Comparison of ENCODE assay signal across 1 cellular context in genomic region chr2:15939556-15939853, GRCh38.
TF ChIP-seq lines count a peak whose summit lies in the region.

No MANE protein-coding gene starts in this region.

TF ChIP-seq in GM12878, 131 proteins besides CTCF, POLR2A, EP300 and RAD21 (continued from another document):
- TF ChIP-seq, protein P1, sequence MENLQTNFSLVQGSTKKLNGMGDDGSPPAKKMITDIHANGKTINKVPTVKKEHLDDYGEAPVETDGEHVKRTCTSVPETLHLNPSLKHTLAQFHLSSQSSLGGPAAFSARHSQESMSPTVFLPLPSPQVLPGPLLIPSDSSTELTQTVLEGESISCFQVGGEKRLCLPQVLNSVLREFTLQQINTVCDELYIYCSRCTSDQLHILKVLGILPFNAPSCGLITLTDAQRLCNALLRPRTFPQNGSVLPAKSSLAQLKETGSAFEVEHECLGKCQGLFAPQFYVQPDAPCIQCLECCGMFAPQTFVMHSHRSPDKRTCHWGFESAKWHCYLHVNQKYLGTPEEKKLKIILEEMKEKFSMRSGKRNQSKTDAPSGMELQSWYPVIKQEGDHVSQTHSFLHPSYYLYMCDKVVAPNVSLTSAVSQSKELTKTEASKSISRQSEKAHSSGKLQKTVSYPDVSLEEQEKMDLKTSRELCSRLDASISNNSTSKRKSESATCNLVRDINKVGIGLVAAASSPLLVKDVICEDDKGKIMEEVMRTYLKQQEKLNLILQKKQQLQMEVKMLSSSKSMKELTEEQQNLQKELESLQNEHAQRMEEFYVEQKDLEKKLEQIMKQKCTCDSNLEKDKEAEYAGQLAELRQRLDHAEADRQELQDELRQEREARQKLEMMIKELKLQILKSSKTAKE (IDR thresholded peaks at IDR 0.05; ENCODE audit: low read depth, poor library complexity, severe bottlenecking) = no peak
- TF ChIP-seq KAT2A (conservative IDR thresholded peaks at IDR 0.05; ENCODE audit: control insufficient read depth, low read depth, low read length) (no peak), BACH1 (IDR thresholded peaks at IDR 0.05; ENCODE audit: borderline replicate concordance) (no peak), DPF2 (IDR thresholded peaks at IDR 0.05) (no peak)
TF ChIP-seq in GM12878: peak in this region for 0.
